Comparison of ENCODE assay signal across 18 cellular contexts in genomic region chr5:96972599-96973334, GRCh38. TPM values are rescaled to one million over a fixed set of nuclear protein-coding genes. Genes with fewer than 3 reads are reported as not detected.
DNase-seq lines count a peak whose midpoint lies in the region; ATAC-seq and TF ChIP-seq lines count a peak whose summit lies in the region.
"Had no signal": no experiment of that assay in that cellular context is flagged by ENCODE, and none has a peak within 500 bp of the region (broad histone marks: within the 10 kb centered on the region; RNA-seq: fewer than 3 reads in every experiment).

No MANE protein-coding gene starts in this region.

- H3K36me3 ChIP-seq in smooth muscle cell (ENCODE audit: low read depth): no peaks in the 10 kb centered on the region
- H3K36me3 ChIP-seq: gastrocnemius medialis, upper lobe of right lung had no signal

- peaks cover 48% of the 10 kb centered on the region for H3K4me1 Mint-ChIP-seq in activated CD4-positive, alpha-beta T cell treated with anti-CD3 and anti-CD28 coated beads, Interleukin-2, amount 10 ng/mL, durations not matched to agents 24 days and 14 days
- peaks cover 87% of the 10 kb centered on the region for H3K4me1 Mint-ChIP-seq in activated naive CD8-positive, alpha-beta T cell (ENCODE audit: low read depth)
- H3K4me1 Mint-ChIP-seq in stimulated activated memory B cell treated with anti-CD40 and anti-IgM and Interleukin-4, amounts not matched to agents 10 μg/mL and 1 μg/mL and 100 μg/mL, for 72 hours: peaks cover 72% of the 10 kb centered on the region
- H3K4me1 Mint-ChIP-seq in type B pancreatic cell (ENCODE audit: unreplicated experiment): peaks cover 45% of the 10 kb centered on the region

- no peak for ATAC-seq in stimulated activated memory B cell treated with anti-CD40 and anti-IgM and Interleukin-4, amounts not matched to agents 10 μg/mL and 1 μg/mL and 100 μg/mL, for 72 hours
- no peak for ATAC-seq in GM19463 (IDR thresholded peaks at IDR 0.05; ENCODE audit: unreplicated experiment)
- ATAC-seq: left ventricle myocardium superior, upper lobe of right lung had no signal

- H3K4me3 ChIP-seq in smooth muscle cell: no peak overlapping the region
- H3K4me3 ChIP-seq: coronary artery, gastrocnemius medialis, skin epidermis, upper lobe of right lung had no signal

- no peak overlapping the region for H3K27ac ChIP-seq in smooth muscle cell (ENCODE audit: low read depth)
- H3K27ac ChIP-seq: coronary artery, gastrocnemius medialis, skin epidermis, upper lobe of right lung had no signal

- peaks cover 14% of the 10 kb centered on the region for H3F3A ChIP-seq in smooth muscle cell (ENCODE audit: low read depth)

- intact Hi-C loops in activated CD4-positive, alpha-beta T cell treated with anti-CD3 and anti-CD28 coated beads, Interleukin-2, amount 10 ng/mL, durations not matched to agents 24 days and 14 days (cut with micrococcal nuclease): loop anchor here (1.0 to 2.0 kb wide), 2 partner anchors 13 to 16 kb away; no protein-coding TSS in a partner anchor

- no peak for TF ChIP-seq CTCF in smooth muscle cell (IDR thresholded peaks at IDR 0.05; ENCODE audit: borderline replicate concordance, insufficient read depth, poor library complexity, severe bottlenecking)
- no peak for TF ChIP-seq CTCF in type B pancreatic cell (conservative IDR thresholded peaks at IDR 0.05)

- peaks cover 14% of the 10 kb centered on the region for H3K4me1 ChIP-seq in smooth muscle cell (ENCODE audit: low read depth)

- H2AFZ ChIP-seq in smooth muscle cell (ENCODE audit: low read depth): no peak overlapping the region

- H3K36me3 Mint-ChIP-seq in activated CD4-positive, alpha-beta T cell treated with anti-CD3 and anti-CD28 coated beads, Interleukin-2, amount 10 ng/mL, durations not matched to agents 24 days and 14 days (ENCODE audit: low read depth): peaks cover 15% of the 10 kb centered on the region
- peaks cover 3% of the 10 kb centered on the region for H3K36me3 Mint-ChIP-seq in activated naive CD8-positive, alpha-beta T cell
- peaks cover 13% of the 10 kb centered on the region for H3K36me3 Mint-ChIP-seq in stimulated activated memory B cell treated with anti-CD40 and anti-IgM and Interleukin-4, amounts not matched to agents 10 μg/mL and 1 μg/mL and 100 μg/mL, for 72 hours
- no peaks in the 10 kb centered on the region for H3K36me3 Mint-ChIP-seq in type B pancreatic cell

- 92% methylated on average over 5 of the region's 5 CpGs for WGBS in smooth muscle cell (ENCODE audit: low lambda C conversion rate)

- H3K9ac ChIP-seq in smooth muscle cell (ENCODE audit: low read depth): no peak overlapping the region

- H3K79me2 ChIP-seq in smooth muscle cell (ENCODE audit: low read depth): peaks cover 76% of the 10 kb centered on the region

- H3K9me3 ChIP-seq in smooth muscle cell (replicated peaks; ENCODE audit: low read depth): no peaks in the 10 kb centered on the region
- H3K9me3 ChIP-seq: gastrocnemius medialis, upper lobe of right lung had no signal

- peaks cover 18% of the 10 kb centered on the region for H4K20me1 ChIP-seq in smooth muscle cell (ENCODE audit: low read depth)

- H3K4me3 Mint-ChIP-seq in activated CD4-positive, alpha-beta T cell treated with anti-CD3 and anti-CD28 coated beads, Interleukin-2, amount 10 ng/mL, durations not matched to agents 24 days and 14 days: peak overlapping the region; percentile 36
- peak overlapping the region; percentile 77 for H3K4me3 Mint-ChIP-seq in activated naive CD8-positive, alpha-beta T cell
- H3K4me3 Mint-ChIP-seq in stimulated activated memory B cell treated with anti-CD40 and anti-IgM and Interleukin-4, amounts not matched to agents 10 μg/mL and 1 μg/mL and 100 μg/mL, for 72 hours: no peak overlapping the region
- no peak overlapping the region for H3K4me3 Mint-ChIP-seq in type B pancreatic cell

- H3K4me2 ChIP-seq in smooth muscle cell: no peak overlapping the region

- no peak overlapping the region for H3K27ac Mint-ChIP-seq in activated CD4-positive, alpha-beta T cell treated with anti-CD3 and anti-CD28 coated beads, Interleukin-2, amount 10 ng/mL, durations not matched to agents 24 days and 14 days
- H3K27ac Mint-ChIP-seq in activated naive CD8-positive, alpha-beta T cell: peak overlapping the region; percentile 87
- peak overlapping the region; percentile 47 for H3K27ac Mint-ChIP-seq in stimulated activated memory B cell treated with anti-CD40 and anti-IgM and Interleukin-4, amounts not matched to agents 10 μg/mL and 1 μg/mL and 100 μg/mL, for 72 hours
- no peak overlapping the region for H3K27ac Mint-ChIP-seq in type B pancreatic cell

- H3K27me3 Mint-ChIP-seq in activated CD4-positive, alpha-beta T cell treated with anti-CD3 and anti-CD28 coated beads, Interleukin-2, amount 10 ng/mL, durations not matched to agents 24 days and 14 days: no peaks in the 10 kb centered on the region
- H3K27me3 Mint-ChIP-seq in activated naive CD8-positive, alpha-beta T cell: no peaks in the 10 kb centered on the region
- no peaks in the 10 kb centered on the region for H3K27me3 Mint-ChIP-seq in stimulated activated memory B cell treated with anti-CD40 and anti-IgM and Interleukin-4, amounts not matched to agents 10 μg/mL and 1 μg/mL and 100 μg/mL, for 72 hours
- no peaks in the 10 kb centered on the region for H3K27me3 Mint-ChIP-seq in type B pancreatic cell

- H3K27me3 ChIP-seq in smooth muscle cell (ENCODE audit: low read depth): no peaks in the 10 kb centered on the region
- H3K27me3 ChIP-seq: gastrocnemius medialis, upper lobe of right lung had no signal

- DNase-seq in activated CD4-positive, alpha-beta T cell treated with anti-CD3 and anti-CD28 coated beads, Interleukin-2, amount 10 ng/mL, durations not matched to agents 24 days and 14 days: no peak
- DNase-seq in activated CD4-positive, alpha-beta T cell treated with anti-CD3 and anti-CD28 coated beads for 48 hours: no peak
- DNase-seq in NCI-H1436 (lab: John Stamatoyannopoulos, UW) (peak; percentile 22), smooth muscle cell (lab: John Stamatoyannopoulos, UW; ENCODE audit: unreplicated experiment) (no peak), type B pancreatic cell (ENCODE audit: extremely low spot score, unreplicated experiment) (no peak)
- DNase-seq: gastrocnemius medialis, left ventricle myocardium superior, NCI-H1417, NCI-H226, posterior cingulate gyrus, SIG-M5, T1000, upper lobe of right lung had no signal

- H3K9me3 Mint-ChIP-seq in activated CD4-positive, alpha-beta T cell treated with anti-CD3 and anti-CD28 coated beads, Interleukin-2, amount 10 ng/mL, durations not matched to agents 24 days and 14 days: no peaks in the 10 kb centered on the region
- H3K9me3 Mint-ChIP-seq in activated naive CD8-positive, alpha-beta T cell (ENCODE audit: low read depth): no peaks in the 10 kb centered on the region
- no peaks in the 10 kb centered on the region for H3K9me3 Mint-ChIP-seq in stimulated activated memory B cell treated with anti-CD40 and anti-IgM and Interleukin-4, amounts not matched to agents 10 μg/mL and 1 μg/mL and 100 μg/mL, for 72 hours
- no peaks in the 10 kb centered on the region for H3K9me3 Mint-ChIP-seq in type B pancreatic cell

RNA-seq across cellular contexts. Expression of gene LNPEP, which starts 36.9 kb away (rescaled TPM):
- total RNA-seq in activated CD4-positive, alpha-beta T cell treated with anti-CD3 and anti-CD28 coated beads, Interleukin-2, amount 10 ng/mL, durations not matched to agents 24 days and 14 days: 38.2 and 39.4 TPM in 2 replicates
- total RNA-seq in smooth muscle cell: 24.3 and 28.0 TPM in 2 replicates
- 2.3 and 3.5 TPM in 2 replicates for polyA plus RNA-seq in smooth muscle cell
- 20.9 and 38.1 TPM in 2 replicates for total RNA-seq in type B pancreatic cell (ENCODE audit: low replicate concordance)

Comparison
In these comparisons a context has a peak if more than half of its experiments do, and no peak if none do; other contexts are left out.
1. H3K27ac Mint-ChIP-seq: peak in activated naive CD8-positive, alpha-beta T cell (single experiment) and stimulated activated memory B cell treated with anti-CD40 and anti-IgM and Interleukin-4, amounts not matched to agents 10 μg/mL and 1 μg/mL and 100 μg/mL, for 72 hours (single experiment); none in activated CD4-positive, alpha-beta T cell treated with anti-CD3 and anti-CD28 coated beads, Interleukin-2, amount 10 ng/mL, durations not matched to agents 24 days and 14 days (single experiment) and type B pancreatic cell (single experiment).
2. H3K4me3 Mint-ChIP-seq: peak in activated CD4-positive, alpha-beta T cell treated with anti-CD3 and anti-CD28 coated beads, Interleukin-2, amount 10 ng/mL, durations not matched to agents 24 days and 14 days (single experiment) and activated naive CD8-positive, alpha-beta T cell (single experiment); none in stimulated activated memory B cell treated with anti-CD40 and anti-IgM and Interleukin-4, amounts not matched to agents 10 μg/mL and 1 μg/mL and 100 μg/mL, for 72 hours (single experiment) and type B pancreatic cell (single experiment).